ENCODE assay signal across 14 cellular contexts in the genomic region with DNA sequence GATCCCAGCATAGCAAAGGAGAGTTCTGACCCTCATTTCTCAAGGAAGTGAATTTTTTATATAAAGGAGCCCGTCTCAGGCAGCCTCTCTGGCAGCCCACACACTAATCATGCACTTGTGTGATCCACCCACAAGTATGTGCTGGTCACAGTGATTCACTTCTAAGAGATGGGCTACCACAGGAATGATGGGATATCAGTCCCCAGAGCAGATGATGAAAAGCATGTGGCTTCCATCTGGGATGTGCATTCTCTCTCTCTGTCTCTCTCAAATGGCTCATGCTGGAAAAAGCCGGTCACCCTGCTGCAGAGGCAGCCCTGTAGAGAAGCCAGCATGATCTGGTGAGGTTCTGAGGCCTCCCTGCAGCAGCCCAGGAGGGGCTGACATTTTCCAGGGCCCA.
A peak's percentile ranks its signal among the peaks of the same experiment; 100 is the strongest.
DNase-seq lines count a peak whose midpoint lies in the region; ATAC-seq lines count a peak whose summit lies in the region.
"Had no signal": no experiment of that assay in that cellular context is flagged by ENCODE, and none has a peak within 500 bp of the region (broad histone marks: within the 10 kb centered on the region; RNA-seq: fewer than 3 reads in every experiment).

No MANE protein-coding gene starts in this region.

- no peak overlapping the region for H3K23ac ChIP-seq in mesendoderm (ENCODE audit: low read length)

- no peak overlapping the region for H3K27ac Mint-ChIP-seq in activated T-helper 2 cell treated with anti-CD3 and anti-CD28 coated beads, Interferon-gamma antibody, Interleukin-2, Interleukin-4, amounts not matched to agents 10 μg/mL and 5 μg/mL and 100 μg/mL, durations not matched to agents 14 hours and 24 hours and 36 hours
- H3K27ac Mint-ChIP-seq: activated naive CD8-positive, alpha-beta T cell treated with anti-CD3 and anti-CD28 coated beads for 36 hours had no signal

- no peak overlapping the region for H3K4me3 Mint-ChIP-seq in activated T-helper 2 cell treated with anti-CD3 and anti-CD28 coated beads, Interferon-gamma antibody, Interleukin-2, Interleukin-4, amounts not matched to agents 10 μg/mL and 5 μg/mL and 100 μg/mL, durations not matched to agents 14 hours and 24 hours and 36 hours (ENCODE audit: low read depth)
- H3K4me3 Mint-ChIP-seq: activated naive CD8-positive, alpha-beta T cell treated with anti-CD3 and anti-CD28 coated beads for 36 hours had no signal

- H2BK5ac ChIP-seq in mesendoderm (ENCODE audit: low read length) = no peak overlapping the region

- ATAC-seq in HG02798 (IDR thresholded peaks at IDR 0.05; ENCODE audit: poor library complexity, unreplicated experiment) = no peak
- no peak for ATAC-seq in HG03280 (IDR thresholded peaks at IDR 0.05; ENCODE audit: unreplicated experiment)

- no peak overlapping the region for H4K5ac ChIP-seq in mesendoderm (ENCODE audit: low read length)

- no peaks in the 10 kb centered on the region for H3K79me1 ChIP-seq in mesendoderm (ENCODE audit: low read length)

- no peak overlapping the region for H3K9ac ChIP-seq in mesendoderm (ENCODE audit: low read length)

- no peaks in the 10 kb centered on the region for H3K9me3 Mint-ChIP-seq in activated T-helper 2 cell treated with anti-CD3 and anti-CD28 coated beads, Interferon-gamma antibody, Interleukin-2, Interleukin-4, amounts not matched to agents 10 μg/mL and 5 μg/mL and 100 μg/mL, durations not matched to agents 14 hours and 24 hours and 36 hours
- H3K9me3 Mint-ChIP-seq: activated naive CD8-positive, alpha-beta T cell treated with anti-CD3 and anti-CD28 coated beads for 36 hours had no signal

- H2BK15ac ChIP-seq in mesendoderm (replicated peaks; ENCODE audit: low read depth) = no peak overlapping the region

- no peaks in the 10 kb centered on the region for H3K79me2 ChIP-seq in mesendoderm (ENCODE audit: control insufficient read depth, insufficient read depth, low read length)

- H3K56ac ChIP-seq in mesendoderm (ENCODE audit: low read length) = no peak overlapping the region

- no peak overlapping the region for H3K18ac ChIP-seq in mesendoderm (ENCODE audit: low read length)

- in situ Hi-C loops in ACHN (cut with HindIII; ENCODE audit: low pct_ligation_motif_present, low pct_unique_long_range_greater_than_20kb, low sequenced_read_pairs) = no loop called here

- H3K36me3 Mint-ChIP-seq in activated T-helper 2 cell treated with anti-CD3 and anti-CD28 coated beads, Interferon-gamma antibody, Interleukin-2, Interleukin-4, amounts not matched to agents 10 μg/mL and 5 μg/mL and 100 μg/mL, durations not matched to agents 14 hours and 24 hours and 36 hours (ENCODE audit: low read depth) = no peaks in the 10 kb centered on the region
- H3K36me3 Mint-ChIP-seq: activated naive CD8-positive, alpha-beta T cell treated with anti-CD3 and anti-CD28 coated beads for 36 hours had no signal

- H3K4me2 ChIP-seq in mesendoderm (ENCODE audit: low read length) = no peak overlapping the region

- H3K36me3 ChIP-seq in mesendoderm (ENCODE audit: control insufficient read depth, insufficient read depth, low read length) = no peaks in the 10 kb centered on the region
- H3K36me3 ChIP-seq: left ventricle myocardium inferior, transverse colon had no signal

- DNase-seq in ACHN (peak; percentile 7), HT1080 (ENCODE audit: low read depth) (peak; percentile 85), dedifferentiated amniotic fluid mesenchymal stem cell (ENCODE audit: extremely low spot score) (peak; percentile 90), mesendoderm (peak; percentile 25), COLO829 (ENCODE audit: low spot score) (no peak)
- no peak for DNase-seq in activated T-helper 2 cell treated with anti-CD3 and anti-CD28 coated beads, Interferon-gamma antibody, Interleukin-2, Interleukin-4, amounts not matched to agents 10 μg/mL and 5 μg/mL and 100 μg/mL, durations not matched to agents 14 hours and 24 hours and 36 hours (ENCODE audit: low spot score)
- DNase-seq: activated naive CD8-positive, alpha-beta T cell treated with anti-CD3 and anti-CD28 coated beads for 36 hours; left ventricle myocardium inferior; NCI-H226; stimulated activated CD4-positive, alpha-beta T cell treated with anti-CD3 and anti-CD28 coated beads, Interleukin-15, amount 100 ng/mL, for 24 hours; transverse colon had no signal

- H3K4me1 ChIP-seq in mesendoderm (ENCODE audit: control insufficient read depth, low read depth, low read length) = no peaks in the 10 kb centered on the region
- H3K4me1 ChIP-seq: left ventricle myocardium inferior, transverse colon had no signal

- H4K8ac ChIP-seq in mesendoderm (ENCODE audit: low read depth, low read length) = no peak overlapping the region

- H3K27ac ChIP-seq in mesendoderm (ENCODE audit: low read depth, low read length) = no peak overlapping the region
- H3K27ac ChIP-seq: HL-60, left ventricle myocardium inferior, transverse colon had no signal

- no CpG with 5 or more reads among the region's 2 CpGs for WGBS in mesendoderm (ENCODE audit: extremely low coverage, insufficient coverage, low lambda C conversion rate)

- H3K4me1 Mint-ChIP-seq in activated T-helper 2 cell treated with anti-CD3 and anti-CD28 coated beads, Interferon-gamma antibody, Interleukin-2, Interleukin-4, amounts not matched to agents 10 μg/mL and 5 μg/mL and 100 μg/mL, durations not matched to agents 14 hours and 24 hours and 36 hours (ENCODE audit: low read depth) = no peaks in the 10 kb centered on the region
- H3K4me1 Mint-ChIP-seq: activated naive CD8-positive, alpha-beta T cell treated with anti-CD3 and anti-CD28 coated beads for 36 hours had no signal

- no peak overlapping the region for H3K4me3 ChIP-seq in mesendoderm (ENCODE audit: low read length)
- H3K4me3 ChIP-seq: left ventricle myocardium inferior, transverse colon had no signal

- H3K4ac ChIP-seq in mesendoderm (ENCODE audit: low read depth, low read length) = no peak overlapping the region

- H3K27me3 ChIP-seq in mesendoderm (ENCODE audit: insufficient read depth, low read length, poor library complexity) = no peaks in the 10 kb centered on the region
- H3K27me3 ChIP-seq: transverse colon had no signal

- H3K27me3 Mint-ChIP-seq in activated T-helper 2 cell treated with anti-CD3 and anti-CD28 coated beads, Interferon-gamma antibody, Interleukin-2, Interleukin-4, amounts not matched to agents 10 μg/mL and 5 μg/mL and 100 μg/mL, durations not matched to agents 14 hours and 24 hours and 36 hours (ENCODE audit: low read depth) = no peaks in the 10 kb centered on the region
- H3K27me3 Mint-ChIP-seq: activated naive CD8-positive, alpha-beta T cell treated with anti-CD3 and anti-CD28 coated beads for 36 hours had no signal

- no peak overlapping the region for H2AK5ac ChIP-seq in mesendoderm (ENCODE audit: low read length)

- H2BK120ac ChIP-seq in mesendoderm (ENCODE audit: low read depth, low read length) = no peak overlapping the region

- intact Hi-C loops in activated T-helper 2 cell treated with anti-CD3 and anti-CD28 coated beads, Interferon-gamma antibody, Interleukin-2, Interleukin-4, amounts not matched to agents 10 μg/mL and 5 μg/mL and 100 μg/mL, durations not matched to agents 14 hours and 24 hours and 36 hours (cut with micrococcal nuclease) = no loop called here

Comparison
In these comparisons a context has a peak if more than half of its experiments do, and no peak if none do; other contexts are left out.
1. DNase-seq: peak in ACHN (single experiment), HT1080 (single experiment), dedifferentiated amniotic fluid mesenchymal stem cell (single experiment) and mesendoderm (single experiment); none in COLO829 (single experiment) and activated T-helper 2 cell treated with anti-CD3 and anti-CD28 coated beads, Interferon-gamma antibody, Interleukin-2, Interleukin-4, amounts not matched to agents 10 μg/mL and 5 μg/mL and 100 μg/mL, durations not matched to agents 14 hours and 24 hours and 36 hours (single experiment).